In genomic region chr5:181231444-181231843, GRCh38 we compare ENCODE assay signal across 1 cellular context.
TF ChIP-seq lines count a peak whose summit lies in the region.

No MANE protein-coding gene starts in this region.

TF ChIP-seq in HepG2, 621 proteins besides CTCF, POLR2A, EP300 and RAD21:
- TF ChIP-seq AGO2 (optimal IDR thresholded peaks at IDR 0.05; ENCODE audit: low read depth, low read length) (peak; percentile 36), ZSCAN22 (CRISPR knock-in tag; IDR thresholded peaks at IDR 0.05) (no peak)
